23 cellular contexts compared by ENCODE assay signal in the genomic region with DNA sequence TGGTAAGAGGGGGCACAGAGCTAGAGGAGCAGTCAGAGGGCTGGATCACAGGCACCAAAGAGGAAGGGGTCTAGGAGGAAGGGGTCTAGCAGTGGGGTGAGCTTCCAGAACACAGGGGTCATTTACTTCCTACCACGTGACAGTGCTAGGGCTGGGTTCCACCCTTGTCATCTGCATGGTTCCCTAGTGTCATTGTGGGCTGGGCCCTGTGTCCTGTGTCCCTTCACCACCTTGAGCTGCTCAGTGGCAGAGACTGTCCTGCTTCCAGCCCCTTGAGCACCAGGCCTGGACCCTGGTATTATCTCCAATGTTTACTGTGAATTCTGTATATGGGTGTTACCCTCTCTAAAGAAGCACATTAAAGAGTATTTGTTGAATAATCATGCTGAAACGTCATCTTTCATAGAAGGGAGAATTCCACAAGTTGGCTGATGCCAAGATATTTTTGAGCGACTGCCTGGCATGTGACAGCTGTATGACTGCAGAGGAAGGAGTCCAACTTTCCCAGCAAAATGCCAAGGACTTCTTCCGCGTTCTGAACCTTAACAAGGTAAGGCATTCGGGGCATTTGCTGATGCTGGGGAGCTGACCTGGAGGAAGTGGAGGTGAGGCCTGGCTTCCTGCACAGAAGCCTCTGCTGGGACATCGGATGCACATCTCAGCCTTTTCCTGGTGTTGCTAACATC. TPM values are rescaled to one million over a fixed set of nuclear protein-coding genes. Genes with fewer than 3 reads are reported as not detected.
DNase-seq lines count a peak whose midpoint lies in the region; ATAC-seq, FAIRE-seq and TF ChIP-seq lines count a peak whose summit lies in the region.
"Had no signal": no experiment of that assay in that cellular context is flagged by ENCODE, and none has a peak within 500 bp of the region (broad histone marks: within the 10 kb centered on the region; RNA-seq: fewer than 3 reads in every experiment).

No MANE protein-coding gene starts in this region.

- no peak overlapping the region for H3K9ac ChIP-seq in astrocyte (ENCODE audit: low read length)

- H3K9me3 Mint-ChIP-seq in activated T-cell treated with anti-CD3 and anti-CD28 coated beads, Interleukin-2, amount 50 U/mL, for 72 hours: no peaks in the 10 kb centered on the region
- no peaks in the 10 kb centered on the region for H3K9me3 Mint-ChIP-seq in astrocyte (ENCODE audit: unreplicated experiment)
- no peaks in the 10 kb centered on the region for H3K9me3 Mint-ChIP-seq in stimulated activated effector memory CD8-positive, alpha-beta T cell treated with anti-CD3 and anti-CD28 coated beads, Interleukin-12 subunit alpha, Interleukin-12 subunit beta, amount 100 ng/mL, for 72 hours
- H3K9me3 Mint-ChIP-seq: activated naive CD4-positive, alpha-beta T cell treated with anti-CD3 and anti-CD28 coated beads, Interleukin-2, amount 50 U/mL, for 72 hours; CD4-positive, CD25-positive, alpha-beta regulatory T cell; nephron had no signal

- peaks cover 9% of the 10 kb centered on the region for H3K79me2 ChIP-seq in astrocyte (ENCODE audit: insufficient read depth, low read length)

- no peak overlapping the region for H3K27ac ChIP-seq in astrocyte (ENCODE audit: low read depth, low read length)
- H3K27ac ChIP-seq: SJCRH30, upper lobe of right lung had no signal

- no peak for FAIRE-seq in astrocyte (lab: Jason Lieb, UNC)

- intact Hi-C loops in left cardiac atrium (cut with DNase I): no loop called here

- no peak overlapping the region for H3K4me2 ChIP-seq in astrocyte (ENCODE audit: low read length)

- no peak overlapping the region for H3K4me3 ChIP-seq in astrocyte (ENCODE audit: insufficient read depth, low read depth, low read length)
- H3K4me3 ChIP-seq: SJCRH30, upper lobe of right lung had no signal

- DNase-seq in activated T-cell treated with anti-CD3 and anti-CD28 coated beads, Interleukin-2, amount 50 U/mL, for 72 hours: no peak
- no peak for DNase-seq in activated T-cell treated with anti-CD3 and anti-CD28 coated beads for 4 hours
- no peak for DNase-seq in astrocyte (ENCODE audit: low read depth)
- no peak for DNase-seq in left cardiac atrium
- no peak for DNase-seq in stimulated activated effector memory CD8-positive, alpha-beta T cell treated with anti-CD3 and anti-CD28 coated beads, Interleukin-12 subunit alpha, Interleukin-12 subunit beta, amount 100 ng/mL, for 72 hours (ENCODE audit: low spot score in 2 of 2)
- no peak for DNase-seq in SIG-M5 (lab: John Stamatoyannopoulos, UW)
- DNase-seq in AG08396 (ENCODE audit: low spot score): no peak
- DNase-seq: activated CD8-positive, alpha-beta memory T cell treated with anti-CD3 and anti-CD28 coated beads, Interleukin-2, amount 50 U/mL, for 48 hours; CD4-positive, CD25-positive, alpha-beta regulatory T cell; effector CD8-positive, alpha-beta T cell; head of caudate nucleus; Karpas-422; mesenchymal stem cell; NCI-H1105 treated with DMSO at 0.1 percent for 48 hours; NCI-H526; SJCRH30; stimulated activated CD4-positive, alpha-beta T cell treated with anti-CD3 and anti-CD28 coated beads, Interleukin-15, amount 100 ng/mL, for 24 hours; stimulated activated naive CD4-positive, alpha-beta T cell treated with Interleukin-2 at 50 U/mL for 16 hours; T1000; upper lobe of right lung had no signal

- ATAC-seq in activated T-cell treated with anti-CD3 and anti-CD28 coated beads, Interleukin-2, amount 50 U/mL, for 72 hours (replicated peaks in 1 of 2): no peak
- ATAC-seq in left cardiac atrium (peak; percentile 22 to 39), GM18502 (IDR thresholded peaks at IDR 0.05; ENCODE audit: poor library complexity, unreplicated experiment) (no peak)
- ATAC-seq in stimulated activated effector memory CD8-positive, alpha-beta T cell treated with anti-CD3 and anti-CD28 coated beads, Interleukin-12 subunit alpha, Interleukin-12 subunit beta, amount 100 ng/mL, for 72 hours: no peak
- ATAC-seq: activated naive CD4-positive, alpha-beta T cell treated with anti-CD3 and anti-CD28 coated beads, Interleukin-2, amount 50 U/mL, for 72 hours; upper lobe of right lung had no signal

- peaks cover 23 to 33% of the 10 kb centered on the region in 2 donors for H3K36me3 Mint-ChIP-seq in activated T-cell treated with anti-CD3 and anti-CD28 coated beads, Interleukin-2, amount 50 U/mL, for 72 hours (ENCODE audit: insufficient read depth in 2 of 2)
- peaks cover 38% of the 10 kb centered on the region for H3K36me3 Mint-ChIP-seq in astrocyte (ENCODE audit: low read depth, unreplicated experiment)
- peaks cover 98% of the 10 kb centered on the region for H3K36me3 Mint-ChIP-seq in stimulated activated effector memory CD8-positive, alpha-beta T cell treated with anti-CD3 and anti-CD28 coated beads, Interleukin-12 subunit alpha, Interleukin-12 subunit beta, amount 100 ng/mL, for 72 hours

- H3K27ac Mint-ChIP-seq in activated T-cell treated with anti-CD3 and anti-CD28 coated beads, Interleukin-2, amount 50 U/mL, for 72 hours: peak overlapping the region; percentile 11
- peak overlapping the region; percentile 18 for H3K27ac Mint-ChIP-seq in astrocyte (ENCODE audit: unreplicated experiment)
- peak overlapping the region; percentile 86 for H3K27ac Mint-ChIP-seq in stimulated activated effector memory CD8-positive, alpha-beta T cell treated with anti-CD3 and anti-CD28 coated beads, Interleukin-12 subunit alpha, Interleukin-12 subunit beta, amount 100 ng/mL, for 72 hours
- H3K27ac Mint-ChIP-seq: nephron had no signal

- no peak overlapping the region for H2AFZ ChIP-seq in astrocyte (ENCODE audit: low read depth, low read length)

- no peaks in the 10 kb centered on the region for H3K9me3 ChIP-seq in astrocyte (ENCODE audit: insufficient read depth, low read depth, low read length)
- H3K9me3 ChIP-seq: SJCRH30, upper lobe of right lung had no signal

- no peaks in the 10 kb centered on the region for H3K27me3 ChIP-seq in astrocyte (ENCODE audit: insufficient read depth, low read length)
- H3K27me3 ChIP-seq: SJCRH30, upper lobe of right lung had no signal

- TF ChIP-seq CTCF in astrocyte (IDR thresholded peaks at IDR 0.05; ENCODE audit: insufficient read depth, low read depth, low read length): no peak

- H3K4me1 ChIP-seq in astrocyte (ENCODE audit: insufficient read depth, low read length): peaks cover 5% of the 10 kb centered on the region
- H3K4me1 ChIP-seq: SJCRH30 had no signal

- no peaks in the 10 kb centered on the region for H3K27me3 Mint-ChIP-seq in activated T-cell treated with anti-CD3 and anti-CD28 coated beads, Interleukin-2, amount 50 U/mL, for 72 hours (ENCODE audit: low read depth)
- no peaks in the 10 kb centered on the region for H3K27me3 Mint-ChIP-seq in astrocyte (ENCODE audit: low read depth, unreplicated experiment)
- H3K27me3 Mint-ChIP-seq: CD4-positive, CD25-positive, alpha-beta regulatory T cell had no signal

- H3K36me3 ChIP-seq in astrocyte (ENCODE audit: insufficient read depth, low read length): peaks cover 25% of the 10 kb centered on the region

- no peak overlapping the region for H3K4me3 Mint-ChIP-seq in activated T-cell treated with anti-CD3 and anti-CD28 coated beads, Interleukin-2, amount 50 U/mL, for 72 hours
- H3K4me3 Mint-ChIP-seq in astrocyte (ENCODE audit: unreplicated experiment): no peak overlapping the region
- H3K4me3 Mint-ChIP-seq in stimulated activated effector memory CD8-positive, alpha-beta T cell treated with anti-CD3 and anti-CD28 coated beads, Interleukin-12 subunit alpha, Interleukin-12 subunit beta, amount 100 ng/mL, for 72 hours: no peak overlapping the region
- H3K4me3 Mint-ChIP-seq: nephron had no signal

- H3K4me1 Mint-ChIP-seq in activated T-cell treated with anti-CD3 and anti-CD28 coated beads, Interleukin-2, amount 50 U/mL, for 72 hours (ENCODE audit: low read depth): peaks cover 20% of the 10 kb centered on the region
- no peaks in the 10 kb centered on the region for H3K4me1 Mint-ChIP-seq in astrocyte (ENCODE audit: low read depth, unreplicated experiment)
- H3K4me1 Mint-ChIP-seq in stimulated activated effector memory CD8-positive, alpha-beta T cell treated with anti-CD3 and anti-CD28 coated beads, Interleukin-12 subunit alpha, Interleukin-12 subunit beta, amount 100 ng/mL, for 72 hours: peaks cover 41% of the 10 kb centered on the region

- peaks cover 17% of the 10 kb centered on the region for H4K20me1 ChIP-seq in astrocyte (ENCODE audit: insufficient read depth, low read length)

RNA-seq across cellular contexts. Expression of gene NARF, which starts 5.5 kb away (rescaled TPM):
- 100 to 1,000 TPM in 1 of 2 donors, 10 to 100 TPM in 1; 90.4 to 120 TPM for total RNA-seq in activated T-cell treated with anti-CD3 and anti-CD28 coated beads, Interleukin-2, amount 50 U/mL, for 72 hours
- total RNA-seq in astrocyte: 62.8 and 64.4 TPM in 2 replicates
- 10 to 100 TPM; 63.7 to 65.9 TPM for total RNA-seq in left cardiac atrium

RNA-seq across cellular contexts. Expression of gene CYBC1, which starts 13.5 kb away (rescaled TPM):
- total RNA-seq in activated T-cell treated with anti-CD3 and anti-CD28 coated beads, Interleukin-2, amount 50 U/mL, for 72 hours: 100 to 1,000 TPM; 256 to 300 TPM
- total RNA-seq in astrocyte (67.3 and 68.1 TPM in 2 replicates), left cardiac atrium (10 to 100 TPM; 42.1 to 43.6 TPM)

RNA-seq across cellular contexts. Expression of gene OGFOD3, which starts 45.6 kb away (rescaled TPM):
- total RNA-seq in activated T-cell treated with anti-CD3 and anti-CD28 coated beads, Interleukin-2, amount 50 U/mL, for 72 hours: 10 to 100 TPM; 17.2 to 17.7 TPM
- 20.9 and 21.3 TPM in 2 replicates for total RNA-seq in astrocyte
- 10 to 100 TPM; 27.2 to 32.0 TPM for total RNA-seq in left cardiac atrium

RNA-seq across cellular contexts. Expression of gene HEXD, which starts 45.9 kb away (rescaled TPM):
- total RNA-seq in activated T-cell treated with anti-CD3 and anti-CD28 coated beads, Interleukin-2, amount 50 U/mL, for 72 hours: 10 to 100 TPM; 26.4 to 26.7 TPM
- 11.1 and 15.0 TPM in 2 replicates for total RNA-seq in astrocyte
- 10 to 100 TPM; 14.3 to 16.3 TPM for total RNA-seq in left cardiac atrium

RNA-seq across cellular contexts. Expression of gene FOXK2, which starts 55.5 kb away (rescaled TPM):
- 10 to 100 TPM; 59.9 to 61.0 TPM for total RNA-seq in activated T-cell treated with anti-CD3 and anti-CD28 coated beads, Interleukin-2, amount 50 U/mL, for 72 hours
- total RNA-seq in astrocyte (57.9 and 68.0 TPM in 2 replicates), left cardiac atrium (10 to 100 TPM; 35.9 to 53.9 TPM)

Comparison
In these comparisons a context has a peak if more than half of its experiments do, and no peak if none do; other contexts are left out.
1. ATAC-seq: peak in left cardiac atrium (2 of 2); none in activated T-cell treated with anti-CD3 and anti-CD28 coated beads, Interleukin-2, amount 50 U/mL, for 72 hours (0 of 2), stimulated activated effector memory CD8-positive, alpha-beta T cell treated with anti-CD3 and anti-CD28 coated beads, Interleukin-12 subunit alpha, Interleukin-12 subunit beta, amount 100 ng/mL, for 72 hours (single experiment) and GM18502 (single experiment).
2. H3K27ac Mint-ChIP-seq: peak in every context shown above with its lines; median percentile 86 in stimulated activated effector memory CD8-positive, alpha-beta T cell treated with anti-CD3 and anti-CD28 coated beads, Interleukin-12 subunit alpha, Interleukin-12 subunit beta, amount 100 ng/mL, for 72 hours; 18 in astrocyte; 11 in activated T-cell treated with anti-CD3 and anti-CD28 coated beads, Interleukin-2, amount 50 U/mL, for 72 hours.